ENCODE assay signal across 18 cellular contexts in genomic region chr7:94280836-94281235, GRCh38.
DNase-seq lines count a peak whose midpoint lies in the region; ATAC-seq and TF ChIP-seq lines count a peak whose summit lies in the region.
"Had no signal": no experiment of that assay in that cellular context is flagged by ENCODE, and none has a peak within 500 bp of the region (broad histone marks: within the 10 kb centered on the region; RNA-seq: fewer than 3 reads in every experiment).

No MANE protein-coding gene starts in this region.

- H3K4me3 ChIP-seq in endodermal cell (ENCODE audit: low read length) (no peak overlapping the region), neural progenitor cell (no peak overlapping the region)
- H3K4me3 ChIP-seq: A549, GM12878, HAP-1 had no signal

- POLR2A ChIA-PET in RWPE1 (lab: Yijun Ruan, JAX; ENCODE audit: low non-redundant PET): no interaction called here
- POLR2A ChIA-PET in T-cell (lab: Charles Lee): no interaction called here
- POLR2A ChIA-PET in WTC11 (lab: Charles Lee): no interaction called here

- no peak overlapping the region for H2AFZ ChIP-seq in neural progenitor cell (replicated peaks)

- no peak overlapping the region for H3K4me2 ChIP-seq in neural progenitor cell
- H3K4me2 ChIP-seq: A549 had no signal

- H3K36me3 ChIP-seq in endodermal cell (ENCODE audit: control insufficient read depth, insufficient read depth, low read length) (no peaks in the 10 kb centered on the region), neural progenitor cell (no peaks in the 10 kb centered on the region)
- H3K36me3 ChIP-seq: HAP-1 had no signal

- H3K4me1 ChIP-seq in endodermal cell (ENCODE audit: control insufficient read depth, insufficient read depth, low read length) (no peaks in the 10 kb centered on the region), neural progenitor cell (peaks cover 16% of the 10 kb centered on the region)

- H3K27ac Mint-ChIP-seq in endodermal cell (no peak overlapping the region), neural progenitor cell (peak overlapping the region; percentile 90), T-cell (no peak overlapping the region), WTC11 (no peak overlapping the region)
- H3K27ac Mint-ChIP-seq: CD4-positive, alpha-beta memory T cell had no signal

- H3K9me3 Mint-ChIP-seq in endodermal cell (no peaks in the 10 kb centered on the region), neural progenitor cell (peaks cover 1% of the 10 kb centered on the region), T-cell (peaks cover 0 to 5% (median 0%) of the 10 kb centered on the region in 3 donors), WTC11 (no peaks in the 10 kb centered on the region)

- H3K79me2 ChIP-seq in neural progenitor cell (ENCODE audit: low read depth): no peaks in the 10 kb centered on the region

- H3K27me3 ChIP-seq in endodermal cell (ENCODE audit: control insufficient read depth, insufficient read depth, low read length, poor library complexity, severe bottlenecking) (peaks cover 6% of the 10 kb centered on the region), neural progenitor cell (no peaks in the 10 kb centered on the region)

- ATAC-seq in sciatic nerve (peak; percentile 38), T-cell (replicated peaks in 1 of 4) (no peak), GM18505 (IDR thresholded peaks at IDR 0.05; ENCODE audit: unreplicated experiment) (no peak), WTC11 (no peak)
- ATAC-seq: A549, GM12878 had no signal

- H3K36me3 Mint-ChIP-seq in endodermal cell (ENCODE audit: low read depth) (no peaks in the 10 kb centered on the region), neural progenitor cell (no peaks in the 10 kb centered on the region), T-cell (no peaks in the 10 kb centered on the region), WTC11 (no peaks in the 10 kb centered on the region)
- H3K36me3 Mint-ChIP-seq: CD4-positive, alpha-beta memory T cell had no signal

- TF ChIP-seq POLR2A in GM18505 (IDR thresholded peaks at IDR 0.05; ENCODE audit: borderline replicate concordance, extremely low read depth, insufficient read depth, insufficient read length): no peak

- TF ChIP-seq CTCF in endodermal cell (conservative IDR thresholded peaks at IDR 0.05): no peak
- no peak for TF ChIP-seq CTCF in neural progenitor cell (IDR thresholded peaks at IDR 0.05)
- no peak for TF ChIP-seq CTCF in RWPE1 (conservative IDR thresholded peaks at IDR 0.05; ENCODE audit: low read depth)
- TF ChIP-seq CTCF in WTC11 (IDR thresholded peaks at IDR 0.05): no peak

- WGBS in endodermal cell (ENCODE audit: insufficient coverage in 1 of 2, insufficient read length in 1 of 2), 2 experiments: 72 to 85% methylated on average over 2 of the region's 2 CpGs

- peak overlapping the region; percentile 69 for H3K27ac ChIP-seq in endodermal cell (ENCODE audit: low read depth, low read length)
- H3K27ac ChIP-seq in neural progenitor cell: no peak overlapping the region
- H3K27ac ChIP-seq in RWPE1: no peak overlapping the region
- H3K27ac ChIP-seq: 22Rv1, A549, C4-2B had no signal

- CTCF ChIA-PET in RWPE1 (lab: Yijun Ruan, JAX) (no interaction called here), T-cell (lab: Charles Lee) (no interaction called here), WTC11 (lab: Charles Lee) (no interaction called here)

- H3K27me3 Mint-ChIP-seq in endodermal cell (ENCODE audit: insufficient read depth) (peaks cover 16% of the 10 kb centered on the region), neural progenitor cell (ENCODE audit: insufficient read depth, low read depth) (peaks cover 3% of the 10 kb centered on the region), T-cell (peaks cover 0 to 16% of the 10 kb centered on the region in 2 donors), WTC11 (ENCODE audit: low read depth) (peaks cover 3% of the 10 kb centered on the region; the same call in 1 of the 2 replicates)

- DNase-seq in LHCN-M2 (ENCODE audit: low read depth) (peak; percentile 64), endodermal cell (no peak), neural progenitor cell (ENCODE audit: low spot score) (no peak), sciatic nerve (ENCODE audit: low spot score) (no peak), RWPE1 (ENCODE audit: low spot score) (no peak), T-cell (no peak), WTC11 (ENCODE audit: low spot score) (no peak)
- DNase-seq: AML-193; CD4-positive, alpha-beta memory T cell; DMS153; DMS79; GF-D8 had no signal

- H3K9ac ChIP-seq in endodermal cell (ENCODE audit: extremely low read depth, low read length, poor library complexity, severe bottlenecking) (no peak overlapping the region), neural progenitor cell (no peak overlapping the region)

- H4K20me1 ChIP-seq in neural progenitor cell (ENCODE audit: low read depth): no peaks in the 10 kb centered on the region

- no peaks in the 10 kb centered on the region for H3F3A ChIP-seq in neural progenitor cell (ENCODE audit: low read depth)

- no peaks in the 10 kb centered on the region for H3K9me3 ChIP-seq in endodermal cell (ENCODE audit: control insufficient read depth, low read length)
- no peaks in the 10 kb centered on the region for H3K9me3 ChIP-seq in neural progenitor cell (ENCODE audit: low read depth)
- H3K9me3 ChIP-seq: A549, HAP-1 had no signal

- intact Hi-C loops in sciatic nerve (cut with DNase I): no loop called here

- H3K4me3 Mint-ChIP-seq in endodermal cell: no peak overlapping the region
- H3K4me3 Mint-ChIP-seq in neural progenitor cell: no peak overlapping the region
- H3K4me3 Mint-ChIP-seq in T-cell: no peak overlapping the region
- H3K4me3 Mint-ChIP-seq in WTC11: no peak overlapping the region
- H3K4me3 Mint-ChIP-seq: CD4-positive, alpha-beta memory T cell had no signal

- H3K4me1 Mint-ChIP-seq in endodermal cell (peaks cover 5% of the 10 kb centered on the region), neural progenitor cell (peaks cover 46% of the 10 kb centered on the region), T-cell (no peaks in the 10 kb centered on the region), WTC11 (no peaks in the 10 kb centered on the region; the same call in 1 of the 2 replicates)
- H3K4me1 Mint-ChIP-seq: CD4-positive, alpha-beta memory T cell had no signal

TF ChIP-seq in WTC11, 78 proteins besides CTCF, POLR2A, EP300 and RAD21 (continues in another document):
- TF ChIP-seq, protein P1, sequence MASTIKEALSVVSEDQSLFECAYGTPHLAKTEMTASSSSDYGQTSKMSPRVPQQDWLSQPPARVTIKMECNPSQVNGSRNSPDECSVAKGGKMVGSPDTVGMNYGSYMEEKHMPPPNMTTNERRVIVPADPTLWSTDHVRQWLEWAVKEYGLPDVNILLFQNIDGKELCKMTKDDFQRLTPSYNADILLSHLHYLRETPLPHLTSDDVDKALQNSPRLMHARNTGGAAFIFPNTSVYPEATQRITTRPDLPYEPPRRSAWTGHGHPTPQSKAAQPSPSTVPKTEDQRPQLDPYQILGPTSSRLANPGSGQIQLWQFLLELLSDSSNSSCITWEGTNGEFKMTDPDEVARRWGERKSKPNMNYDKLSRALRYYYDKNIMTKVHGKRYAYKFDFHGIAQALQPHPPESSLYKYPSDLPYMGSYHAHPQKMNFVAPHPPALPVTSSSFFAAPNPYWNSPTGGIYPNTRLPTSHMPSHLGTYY (CRISPR knock-in tag; IDR thresholded peaks at IDR 0.05): no peak
- TF ChIP-seq JUN (CRISPR knock-in tag; IDR thresholded peaks at IDR 0.05): no peak
- no peak for TF ChIP-seq CDX4 (CRISPR knock-in tag; IDR thresholded peaks at IDR 0.05; ENCODE audit: borderline replicate concordance)
- TF ChIP-seq, protein P2, sequence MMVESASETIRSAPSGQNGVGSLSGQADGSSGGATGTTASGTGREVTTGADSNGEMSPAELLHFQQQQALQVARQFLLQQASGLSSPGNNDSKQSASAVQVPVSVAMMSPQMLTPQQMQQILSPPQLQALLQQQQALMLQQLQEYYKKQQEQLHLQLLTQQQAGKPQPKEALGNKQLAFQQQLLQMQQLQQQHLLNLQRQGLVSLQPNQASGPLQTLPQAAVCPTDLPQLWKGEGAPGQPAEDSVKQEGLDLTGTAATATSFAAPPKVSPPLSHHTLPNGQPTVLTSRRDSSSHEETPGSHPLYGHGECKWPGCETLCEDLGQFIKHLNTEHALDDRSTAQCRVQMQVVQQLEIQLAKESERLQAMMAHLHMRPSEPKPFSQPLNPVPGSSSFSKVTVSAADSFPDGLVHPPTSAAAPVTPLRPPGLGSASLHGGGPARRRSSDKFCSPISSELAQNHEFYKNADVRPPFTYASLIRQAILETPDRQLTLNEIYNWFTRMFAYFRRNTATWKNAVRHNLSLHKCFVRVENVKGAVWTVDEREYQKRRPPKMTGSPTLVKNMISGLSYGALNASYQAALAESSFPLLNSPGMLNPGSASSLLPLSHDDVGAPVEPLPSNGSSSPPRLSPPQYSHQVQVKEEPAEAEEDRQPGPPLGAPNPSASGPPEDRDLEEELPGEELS (CRISPR knock-in tag; IDR thresholded peaks at IDR 0.05): no peak
- no peak for TF ChIP-seq NR1H2 (CRISPR knock-in tag; IDR thresholded peaks at IDR 0.05)
